ENCODE assay signal across 16 cellular contexts in the genomic region with DNA sequence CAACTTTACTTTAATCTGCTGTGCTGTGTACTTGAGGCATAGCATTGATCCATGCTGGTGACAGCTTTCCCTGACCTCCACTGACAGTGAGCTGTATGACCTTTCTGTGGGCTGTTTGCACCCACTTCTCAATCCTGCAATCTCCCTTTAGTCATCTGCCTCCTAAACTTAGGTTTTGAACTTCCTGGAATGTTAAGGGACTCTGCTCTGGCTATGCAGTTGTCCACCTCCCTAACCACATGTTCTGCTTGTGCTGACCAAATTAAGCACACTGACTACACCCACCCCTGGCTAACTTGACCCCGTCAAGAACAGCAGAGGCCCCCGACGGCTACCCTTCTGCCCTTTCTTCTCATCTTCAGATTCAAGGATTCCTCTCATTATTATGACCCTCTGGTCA.
DNase-seq lines count a peak whose midpoint lies in the region; ATAC-seq and TF ChIP-seq lines count a peak whose summit lies in the region.
"Had no signal": no experiment of that assay in that cellular context is flagged by ENCODE, and none has a peak within 500 bp of the region (broad histone marks: within the 10 kb centered on the region; RNA-seq: fewer than 3 reads in every experiment).

No MANE protein-coding gene starts in this region.

- no peak overlapping the region for H2AFZ ChIP-seq in SK-N-SH (ENCODE audit: low read depth)

- H3K4me3 ChIP-seq in cardiac muscle cell (no peak overlapping the region), SK-N-SH (ENCODE audit: low read depth in 2 of 2, low read length in 1 of 2) (no peak overlapping the region)
- H3K4me3 ChIP-seq: A549; BLaER1 treated with 17β-estradiol and CSF1 and Interleukin-3, amounts not matched to agents 10 nM and 100 nM had no signal

- H3K27me3 ChIP-seq in cardiac muscle cell (no peaks in the 10 kb centered on the region), SK-N-SH (ENCODE audit: insufficient read depth) (no peaks in the 10 kb centered on the region)
- H3K27me3 ChIP-seq: BLaER1 treated with 17β-estradiol and CSF1 and Interleukin-3, amounts not matched to agents 10 nM and 100 nM had no signal

- no peaks in the 10 kb centered on the region for H4K20me1 ChIP-seq in SK-N-SH (ENCODE audit: insufficient read depth)
- H4K20me1 ChIP-seq: BLaER1 treated with 17β-estradiol and CSF1 and Interleukin-3, amounts not matched to agents 10 nM and 100 nM had no signal

- CTCF ChIA-PET in SK-N-SH (lab: Yijun Ruan, JAX) = no interaction called here

- 37% methylated on average over 3 of the region's 3 CpGs for WGBS in SK-N-SH (ENCODE audit: low lambda C conversion rate)

- intact Hi-C loops in left cardiac atrium (cut with DNase I) = no loop called here

- no peak for TF ChIP-seq EP300 in SK-N-SH (IDR thresholded peaks at IDR 0.05; ENCODE audit: borderline replicate concordance in 1 of 2, low read depth in 1 of 2, low read length in 1 of 2)

- H3K9me2 ChIP-seq in SK-N-SH = no peaks in the 10 kb centered on the region

- no peaks in the 10 kb centered on the region for H3K36me3 ChIP-seq in cardiac muscle cell
- no peaks in the 10 kb centered on the region for H3K36me3 ChIP-seq in SK-N-SH (replicated peaks in 1 of 2; ENCODE audit: control insufficient read depth in 1 of 2, insufficient read depth in 2 of 2, low read length in 1 of 2)
- H3K36me3 ChIP-seq: BLaER1 treated with 17β-estradiol and CSF1 and Interleukin-3, amounts not matched to agents 10 nM and 100 nM had no signal

- H3K4me2 ChIP-seq in SK-N-SH = no peak overlapping the region
- H3K4me2 ChIP-seq: A549; BLaER1 treated with 17β-estradiol and CSF1 and Interleukin-3, amounts not matched to agents 10 nM and 100 nM had no signal

- DNase-seq in cardiac muscle cell (ENCODE audit: low read depth in 1 of 2, low spot score in 1 of 2) (peak in 1 of 2 donors; percentile 36), left cardiac atrium (no peak), myocyte (ENCODE audit: low read depth) (peak; percentile 65), SK-N-SH (no peak)
- DNase-seq in activated naive CD4-positive, alpha-beta T cell treated with Interleukin-2 at 50 U/mL for 16 hours = no peak
- DNase-seq: AML-193; Caco-2; Calu3; CD4-positive, alpha-beta T cell; CD8-positive, alpha-beta T cell; DMS79 treated with DMSO at 0.1 percent for 48 hours; GF-D8 had no signal

- H3K27ac ChIP-seq in cardiac muscle cell = peak overlapping the region; percentile 57
- H3K27ac ChIP-seq in SK-N-SH (ENCODE audit: low read depth in 2 of 2, low read length in 1 of 2) = no peak overlapping the region
- H3K27ac ChIP-seq: 22Rv1; A549; BLaER1 treated with 17β-estradiol and CSF1 and Interleukin-3, amounts not matched to agents 10 nM and 100 nM; C4-2B had no signal

- ATAC-seq in left cardiac atrium = no peak
- ATAC-seq: A549; CD8-positive, alpha-beta T cell had no signal

- H3F3A ChIP-seq in SK-N-SH (replicated peaks; ENCODE audit: insufficient read depth) = no peaks in the 10 kb centered on the region

- H3K4me1 ChIP-seq in cardiac muscle cell (ENCODE audit: low read depth) = peaks cover 9% of the 10 kb centered on the region
- H3K4me1 ChIP-seq in SK-N-SH (ENCODE audit: control insufficient read depth in 1 of 2, insufficient read depth in 2 of 2, low read depth in 1 of 2, low read length in 1 of 2) = no peaks in the 10 kb centered on the region
- H3K4me1 ChIP-seq: A549, Caco-2 had no signal

- no peak overlapping the region for H3K9ac ChIP-seq in SK-N-SH
- H3K9ac ChIP-seq: BLaER1 treated with 17β-estradiol and CSF1 and Interleukin-3, amounts not matched to agents 10 nM and 100 nM had no signal

- H3K79me2 ChIP-seq in SK-N-SH (ENCODE audit: insufficient read depth) = no peaks in the 10 kb centered on the region

- POLR2A ChIA-PET in SK-N-SH (lab: Yijun Ruan, JAX) = no interaction called here

- TF ChIP-seq RAD21 in SK-N-SH (IDR thresholded peaks at IDR 0.05; ENCODE audit: low read length) = no peak

- TF ChIP-seq CTCF in cardiac muscle cell (IDR thresholded peaks at IDR 0.05; ENCODE audit: low read depth, low read length) = no peak
- no peak for TF ChIP-seq CTCF in SK-N-SH (IDR thresholded peaks at IDR 0.05)

- no peaks in the 10 kb centered on the region for H3K9me3 ChIP-seq in cardiac muscle cell (ENCODE audit: low read depth)
- no peaks in the 10 kb centered on the region for H3K9me3 ChIP-seq in SK-N-SH
- H3K9me3 ChIP-seq: A549; BLaER1 treated with 17β-estradiol and CSF1 and Interleukin-3, amounts not matched to agents 10 nM and 100 nM had no signal

TF ChIP-seq in SK-N-SH, 30 proteins besides CTCF, POLR2A, EP300 and RAD21:
- TF ChIP-seq ELF1 (IDR thresholded peaks at IDR 0.05) (no peak), TAF1 (IDR thresholded peaks at IDR 0.05; ENCODE audit: borderline replicate concordance, low read depth, low read length) (no peak), TEAD4 (IDR thresholded peaks at IDR 0.05; ENCODE audit: borderline replicate concordance, insufficient read depth) (no peak), FOXM1 (IDR thresholded peaks at IDR 0.05; ENCODE audit: low read depth) (no peak), SIN3A (IDR thresholded peaks at IDR 0.05; ENCODE audit: borderline replicate concordance, low read depth, low read length) (no peak), RCOR1 (IDR thresholded peaks at IDR 0.05; ENCODE audit: low read length) (no peak), CHD2 (IDR thresholded peaks at IDR 0.05; ENCODE audit: low read length, partially characterized antibody) (no peak), GABPA (IDR thresholded peaks at IDR 0.05; ENCODE audit: low read depth) (no peak)
- TF ChIP-seq, protein P1, sequence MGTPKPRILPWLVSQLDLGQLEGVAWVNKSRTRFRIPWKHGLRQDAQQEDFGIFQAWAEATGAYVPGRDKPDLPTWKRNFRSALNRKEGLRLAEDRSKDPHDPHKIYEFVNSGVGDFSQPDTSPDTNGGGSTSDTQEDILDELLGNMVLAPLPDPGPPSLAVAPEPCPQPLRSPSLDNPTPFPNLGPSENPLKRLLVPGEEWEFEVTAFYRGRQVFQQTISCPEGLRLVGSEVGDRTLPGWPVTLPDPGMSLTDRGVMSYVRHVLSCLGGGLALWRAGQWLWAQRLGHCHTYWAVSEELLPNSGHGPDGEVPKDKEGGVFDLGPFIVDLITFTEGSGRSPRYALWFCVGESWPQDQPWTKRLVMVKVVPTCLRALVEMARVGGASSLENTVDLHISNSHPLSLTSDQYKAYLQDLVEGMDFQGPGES (IDR thresholded peaks at IDR 0.05; ENCODE audit: low read depth, low read length) = no peak
- TF ChIP-seq, protein P2, sequence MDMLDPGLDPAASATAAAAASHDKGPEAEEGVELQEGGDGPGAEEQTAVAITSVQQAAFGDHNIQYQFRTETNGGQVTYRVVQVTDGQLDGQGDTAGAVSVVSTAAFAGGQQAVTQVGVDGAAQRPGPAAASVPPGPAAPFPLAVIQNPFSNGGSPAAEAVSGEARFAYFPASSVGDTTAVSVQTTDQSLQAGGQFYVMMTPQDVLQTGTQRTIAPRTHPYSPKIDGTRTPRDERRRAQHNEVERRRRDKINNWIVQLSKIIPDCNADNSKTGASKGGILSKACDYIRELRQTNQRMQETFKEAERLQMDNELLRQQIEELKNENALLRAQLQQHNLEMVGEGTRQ (IDR thresholded peaks at IDR 0.05; ENCODE audit: borderline replicate concordance, low read depth, low read length) = no peak
- TF ChIP-seq, protein P3, sequence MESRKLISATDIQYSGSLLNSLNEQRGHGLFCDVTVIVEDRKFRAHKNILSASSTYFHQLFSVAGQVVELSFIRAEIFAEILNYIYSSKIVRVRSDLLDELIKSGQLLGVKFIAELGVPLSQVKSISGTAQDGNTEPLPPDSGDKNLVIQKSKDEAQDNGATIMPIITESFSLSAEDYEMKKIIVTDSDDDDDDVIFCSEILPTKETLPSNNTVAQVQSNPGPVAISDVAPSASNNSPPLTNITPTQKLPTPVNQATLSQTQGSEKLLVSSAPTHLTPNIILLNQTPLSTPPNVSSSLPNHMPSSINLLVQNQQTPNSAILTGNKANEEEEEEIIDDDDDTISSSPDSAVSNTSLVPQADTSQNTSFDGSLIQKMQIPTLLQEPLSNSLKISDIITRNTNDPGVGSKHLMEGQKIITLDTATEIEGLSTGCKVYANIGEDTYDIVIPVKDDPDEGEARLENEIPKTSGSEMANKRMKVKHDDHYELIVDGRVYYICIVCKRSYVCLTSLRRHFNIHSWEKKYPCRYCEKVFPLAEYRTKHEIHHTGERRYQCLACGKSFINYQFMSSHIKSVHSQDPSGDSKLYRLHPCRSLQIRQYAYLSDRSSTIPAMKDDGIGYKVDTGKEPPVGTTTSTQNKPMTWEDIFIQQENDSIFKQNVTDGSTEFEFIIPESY (IDR thresholded peaks at IDR 0.05; ENCODE audit: borderline replicate concordance, low read depth) = no peak
TF ChIP-seq in SK-N-SH: peak in this region for 0.
